Comparison of ENCODE assay signal across 9 cellular contexts in genomic region chr4:3791910-3792542, GRCh38. TPM values are rescaled to one million over a fixed set of nuclear protein-coding genes. Genes with fewer than 3 reads are reported as not detected.
A peak's percentile ranks its signal among the peaks of the same experiment; 100 is the strongest.
DNase-seq lines count a peak whose midpoint lies in the region; ATAC-seq and TF ChIP-seq lines count a peak whose summit lies in the region.
"Had no signal": no experiment of that assay in that cellular context is flagged by ENCODE, and none has a peak within 500 bp of the region (broad histone marks: within the 10 kb centered on the region; RNA-seq: fewer than 3 reads in every experiment).

No MANE protein-coding gene starts in this region.

- H3K4me3 ChIP-seq in RWPE2 (ENCODE audit: severe bottlenecking) (no peak overlapping the region), heart right ventricle (no peak overlapping the region)

- no peaks in the 10 kb centered on the region for H3K36me3 ChIP-seq in RWPE2 (ENCODE audit: low read depth)
- no peaks in the 10 kb centered on the region for H3K36me3 ChIP-seq in heart right ventricle

- H3K4me1 ChIP-seq in RWPE2 (ENCODE audit: insufficient read depth, poor library complexity, severe bottlenecking) = no peaks in the 10 kb centered on the region
- H3K4me1 ChIP-seq in heart right ventricle = no peaks in the 10 kb centered on the region

- intact Hi-C loops in heart right ventricle (cut with DNase I) = no loop called here

- peak; percentile 67; the same call in 2 of the 3 replicates for ATAC-seq in RWPE2 (ENCODE audit: low read depth)
- ATAC-seq in heart right ventricle = peak in 6 of 8 donors; percentile 40 to 76 (median 56)
- ATAC-seq in GM21423 (IDR thresholded peaks at IDR 0.05; ENCODE audit: unreplicated experiment) = no peak

- H3K27ac ChIP-seq in RWPE2 (ENCODE audit: poor library complexity, severe bottlenecking) (no peak overlapping the region), heart right ventricle (no peak overlapping the region)
- H3K27ac ChIP-seq: VCaP had no signal

- no peaks in the 10 kb centered on the region for H3K9me3 ChIP-seq in RWPE2 (ENCODE audit: severe bottlenecking)
- peaks cover 0 to 31% (median 17%) of the 10 kb centered on the region in 11 donors for H3K9me3 ChIP-seq in heart right ventricle

- H3K27me3 ChIP-seq in RWPE2 (ENCODE audit: insufficient read depth, poor library complexity, severe bottlenecking) = no peaks in the 10 kb centered on the region
- peaks cover 0 to 30% (median 3%) of the 10 kb centered on the region in 7 donors for H3K27me3 ChIP-seq in heart right ventricle

- DNase-seq in NOMO-1 treated with DMSO at 0.1 percent for 48 hours (lab: John Stamatoyannopoulos, UW; ENCODE audit: unreplicated experiment) (peak; percentile 5), NOMO-1 (lab: John Stamatoyannopoulos, UW; ENCODE audit: unreplicated experiment in 2 of 2) (no peak), RWPE2 (ENCODE audit: low spot score) (no peak), heart right ventricle (peak; percentile 46 to 56), NCI-H524 (lab: John Stamatoyannopoulos, UW) (no peak)
- peak; percentile 42 for DNase-seq in stimulated activated CD4-positive, alpha-beta T cell treated with anti-CD3 and anti-CD28 coated beads, Interleukin-15, amount 100 ng/mL, for 24 hours
- DNase-seq in stimulated activated naive CD4-positive, alpha-beta T cell (lab: John Stamatoyannopoulos, UW) = no peak

- 17 to 23% methylated on average over 13 of the region's 13 CpGs for WGBS in heart right ventricle, 2 donors

- no peak for TF ChIP-seq CTCF in RWPE2 (IDR thresholded peaks at IDR 0.05; ENCODE audit: poor library complexity, severe bottlenecking)
- TF ChIP-seq CTCF in heart right ventricle (IDR thresholded peaks at IDR 0.05) = no peak

RNA-seq across cellular contexts. Expression of gene ADRA2C, which starts 25.8 kb away (rescaled TPM):
- 1 to 10 TPM; 2.8 to 8.8 (median 5.1) TPM for total RNA-seq in heart right ventricle
- 1 to 10 TPM; 5.9 to 7.3 TPM for polyA plus RNA-seq in heart right ventricle

Comparison
In these comparisons a context has a peak if more than half of its experiments do, and no peak if none do; other contexts are left out.
1. DNase-seq: peak in NOMO-1 treated with DMSO at 0.1 percent for 48 hours (single experiment), heart right ventricle (2 of 2) and stimulated activated CD4-positive, alpha-beta T cell treated with anti-CD3 and anti-CD28 coated beads, Interleukin-15, amount 100 ng/mL, for 24 hours (single experiment); none in NOMO-1 (0 of 2), RWPE2 (single experiment), stimulated activated naive CD4-positive, alpha-beta T cell (0 of 6) and NCI-H524 (0 of 2).